Comparison of ENCODE assay signal across 1 cellular context in the genomic region with DNA sequence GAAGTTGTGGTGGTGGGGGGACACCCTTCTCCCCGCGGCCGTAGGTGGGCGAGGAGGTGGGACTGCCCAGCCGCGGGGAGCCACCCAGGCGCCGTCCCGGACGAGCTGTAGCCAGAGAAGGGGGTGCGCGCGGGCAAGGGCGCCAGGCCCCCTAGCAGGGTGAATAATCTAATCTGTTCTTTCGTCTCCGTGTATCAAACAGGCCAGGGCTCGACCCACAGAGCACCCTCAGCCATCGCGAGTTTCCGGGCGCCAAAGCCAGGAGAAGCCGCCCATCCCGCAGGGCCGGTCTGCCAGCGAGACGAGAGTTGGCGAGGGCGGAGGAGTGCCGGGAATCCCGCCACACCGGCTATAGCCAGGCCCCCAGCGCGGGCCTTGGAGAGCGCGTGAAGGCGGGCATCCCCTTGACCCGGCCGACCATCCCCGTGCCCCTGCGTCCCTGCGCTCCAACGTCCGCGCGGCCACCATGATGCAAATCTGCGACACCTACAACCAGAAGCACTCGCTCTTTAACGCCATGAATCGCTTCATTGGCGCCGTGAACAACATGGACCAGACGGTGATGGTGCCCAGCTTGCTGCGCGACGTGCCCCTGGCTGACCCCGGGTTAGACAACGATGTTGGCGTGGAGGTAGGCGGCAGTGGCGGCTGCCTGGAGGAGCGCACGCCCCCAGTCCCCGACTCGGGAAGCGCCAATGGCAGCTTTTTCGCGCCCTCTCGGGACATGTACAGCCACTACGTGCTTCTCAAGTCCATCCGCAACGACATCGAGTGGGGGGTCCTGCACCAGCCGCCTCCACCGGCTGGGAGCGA.
TF ChIP-seq lines count a peak whose summit lies in the region.

No MANE protein-coding gene starts in this region.

TF ChIP-seq in GM12878, 131 proteins besides CTCF, POLR2A, EP300 and RAD21:
- no peak for TF ChIP-seq MTA2 (IDR thresholded peaks at IDR 0.05; ENCODE audit: low read depth)
- TF ChIP-seq ZBED1 (IDR thresholded peaks at IDR 0.05; ENCODE audit: borderline replicate concordance), result no peak
- peak; percentile 21; the same call in 1 of the 2 replicates for TF ChIP-seq NR2F1 (conservative IDR thresholded peaks at IDR 0.05)
- 0 out of 2 replicates have a peak, but pooled peaks have one; percentile 5 for TF ChIP-seq PML (IDR thresholded peaks at IDR 0.05; ENCODE audit: low read length)
- TF ChIP-seq SIN3A (IDR thresholded peaks at IDR 0.05; ENCODE audit: low read depth, low read length), result 0 out of 2 replicates have a peak, but pooled peaks have one; percentile 14
- TF ChIP-seq YY1 (IDR thresholded peaks at IDR 0.05; ENCODE audit: low read depth, low read length), result peak; percentile 62; the same call in 1 of the 2 replicates
- TF ChIP-seq CHD1 (IDR thresholded peaks at IDR 0.05; ENCODE audit: low read depth, low read length), result 0 out of 2 replicates have a peak, but pooled peaks have one; percentile 20
- TF ChIP-seq DPF2 (IDR thresholded peaks at IDR 0.05), result 0 out of 2 replicates have a peak, but pooled peaks have one; percentile 15
- TF ChIP-seq, protein P1, sequence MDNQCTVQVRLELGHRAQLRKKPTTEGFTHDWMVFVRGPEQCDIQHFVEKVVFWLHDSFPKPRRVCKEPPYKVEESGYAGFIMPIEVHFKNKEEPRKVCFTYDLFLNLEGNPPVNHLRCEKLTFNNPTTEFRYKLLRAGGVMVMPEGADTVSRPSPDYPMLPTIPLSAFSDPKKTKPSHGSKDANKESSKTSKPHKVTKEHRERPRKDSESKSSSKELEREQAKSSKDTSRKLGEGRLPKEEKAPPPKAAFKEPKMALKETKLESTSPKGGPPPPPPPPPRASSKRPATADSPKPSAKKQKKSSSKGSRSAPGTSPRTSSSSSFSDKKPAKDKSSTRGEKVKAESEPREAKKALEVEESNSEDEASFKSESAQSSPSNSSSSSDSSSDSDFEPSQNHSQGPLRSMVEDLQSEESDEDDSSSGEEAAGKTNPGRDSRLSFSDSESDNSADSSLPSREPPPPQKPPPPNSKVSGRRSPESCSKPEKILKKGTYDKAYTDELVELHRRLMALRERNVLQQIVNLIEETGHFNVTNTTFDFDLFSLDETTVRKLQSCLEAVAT (IDR thresholded peaks at IDR 0.05), result 0 out of 2 replicates have a peak, but pooled peaks have one; percentile 13
